ENCODE assay signal across 1 cellular context in the genomic region with DNA sequence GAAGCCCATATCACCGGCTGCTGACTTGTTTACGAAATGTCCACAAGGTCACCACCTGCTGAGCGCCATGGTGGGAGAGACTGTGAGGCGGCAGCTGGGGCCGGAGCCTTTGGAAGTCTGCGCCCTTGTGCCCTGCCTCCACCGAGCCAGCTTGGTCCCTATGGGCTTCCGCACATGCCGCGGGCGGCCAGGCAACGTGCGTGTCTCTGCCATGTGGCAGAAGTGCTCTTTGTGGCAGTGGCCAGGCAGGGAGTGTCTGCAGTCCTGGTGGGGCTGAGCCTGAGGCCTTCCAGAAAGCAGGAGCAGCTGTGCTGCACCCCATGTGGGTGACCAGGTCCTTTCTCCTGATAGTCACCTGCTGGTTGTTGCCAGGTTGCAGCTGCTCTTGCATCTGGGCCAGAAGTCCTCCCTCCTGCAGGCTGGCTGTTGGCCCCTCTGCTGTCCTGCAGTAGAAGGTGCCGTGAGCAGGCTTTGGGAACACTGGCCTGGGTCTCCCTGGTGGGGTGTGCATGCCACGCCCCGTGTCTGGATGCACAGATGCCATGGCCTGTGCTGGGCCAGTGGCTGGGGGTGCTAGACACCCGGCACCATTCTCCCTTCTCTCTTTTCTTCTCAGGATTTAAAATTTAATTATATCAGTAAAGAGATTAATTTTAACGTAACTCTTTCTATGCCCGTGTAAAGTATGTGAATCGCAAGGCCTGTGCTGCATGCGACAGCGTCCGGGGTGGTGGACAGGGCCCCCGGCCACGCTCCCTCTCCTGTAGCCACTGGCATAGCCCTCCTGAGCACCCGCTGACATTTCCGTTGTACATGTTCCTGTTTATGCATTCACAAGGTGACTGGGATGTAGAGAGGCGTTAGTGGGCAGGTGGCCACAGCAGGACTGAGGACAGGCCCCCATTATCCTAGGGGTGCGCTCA.
A peak's percentile ranks its signal among the peaks of the same experiment; 100 is the strongest.
TF ChIP-seq lines count a peak whose summit lies in the region.

No MANE protein-coding gene starts in this region.

TF ChIP-seq in HepG2, 621 proteins besides CTCF, POLR2A, EP300 and RAD21:
- TF ChIP-seq, protein P1, sequence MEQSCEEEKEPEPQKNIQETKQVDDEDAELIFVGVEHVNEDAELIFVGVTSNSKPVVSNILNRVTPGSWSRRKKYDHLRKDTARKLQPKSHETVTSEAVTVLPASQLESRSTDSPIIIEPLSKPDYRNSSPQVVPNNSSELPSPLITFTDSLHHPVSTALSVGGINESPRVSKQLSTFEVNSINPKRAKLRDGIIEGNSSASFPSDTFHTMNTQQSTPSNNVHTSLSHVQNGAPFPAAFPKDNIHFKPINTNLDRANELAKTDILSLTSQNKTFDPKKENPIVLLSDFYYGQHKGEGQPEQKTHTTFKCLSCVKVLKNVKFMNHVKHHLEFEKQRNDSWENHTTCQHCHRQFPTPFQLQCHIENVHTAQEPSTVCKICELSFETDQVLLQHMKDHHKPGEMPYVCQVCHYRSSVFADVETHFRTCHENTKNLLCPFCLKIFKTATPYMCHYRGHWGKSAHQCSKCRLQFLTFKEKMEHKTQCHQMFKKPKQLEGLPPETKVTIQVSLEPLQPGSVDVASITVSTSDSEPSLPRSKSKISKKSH (CRISPR knock-in tag; IDR thresholded peaks at IDR 0.05; ENCODE audit: borderline replicate concordance), result peak; percentile 58; the same call in 1 of the 2 replicates
- peak; percentile 50; the same call in 1 of the 2 replicates for TF ChIP-seq ZBTB38 (CRISPR knock-in tag; IDR thresholded peaks at IDR 0.05)
- TF ChIP-seq AGO2 (optimal IDR thresholded peaks at IDR 0.05; ENCODE audit: low read depth, low read length), result peak; percentile 20
- TF ChIP-seq, protein P2, sequence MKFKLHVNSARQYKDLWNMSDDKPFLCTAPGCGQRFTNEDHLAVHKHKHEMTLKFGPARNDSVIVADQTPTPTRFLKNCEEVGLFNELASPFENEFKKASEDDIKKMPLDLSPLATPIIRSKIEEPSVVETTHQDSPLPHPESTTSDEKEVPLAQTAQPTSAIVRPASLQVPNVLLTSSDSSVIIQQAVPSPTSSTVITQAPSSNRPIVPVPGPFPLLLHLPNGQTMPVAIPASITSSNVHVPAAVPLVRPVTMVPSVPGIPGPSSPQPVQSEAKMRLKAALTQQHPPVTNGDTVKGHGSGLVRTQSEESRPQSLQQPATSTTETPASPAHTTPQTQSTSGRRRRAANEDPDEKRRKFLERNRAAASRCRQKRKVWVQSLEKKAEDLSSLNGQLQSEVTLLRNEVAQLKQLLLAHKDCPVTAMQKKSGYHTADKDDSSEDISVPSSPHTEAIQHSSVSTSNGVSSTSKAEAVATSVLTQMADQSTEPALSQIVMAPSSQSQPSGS (CRISPR knock-in tag; IDR thresholded peaks at IDR 0.05), result no peak
- TF ChIP-seq ZNF790 (CRISPR knock-in tag; IDR thresholded peaks at IDR 0.05; ENCODE audit: borderline replicate concordance), result no peak
- TF ChIP-seq, protein P3, sequence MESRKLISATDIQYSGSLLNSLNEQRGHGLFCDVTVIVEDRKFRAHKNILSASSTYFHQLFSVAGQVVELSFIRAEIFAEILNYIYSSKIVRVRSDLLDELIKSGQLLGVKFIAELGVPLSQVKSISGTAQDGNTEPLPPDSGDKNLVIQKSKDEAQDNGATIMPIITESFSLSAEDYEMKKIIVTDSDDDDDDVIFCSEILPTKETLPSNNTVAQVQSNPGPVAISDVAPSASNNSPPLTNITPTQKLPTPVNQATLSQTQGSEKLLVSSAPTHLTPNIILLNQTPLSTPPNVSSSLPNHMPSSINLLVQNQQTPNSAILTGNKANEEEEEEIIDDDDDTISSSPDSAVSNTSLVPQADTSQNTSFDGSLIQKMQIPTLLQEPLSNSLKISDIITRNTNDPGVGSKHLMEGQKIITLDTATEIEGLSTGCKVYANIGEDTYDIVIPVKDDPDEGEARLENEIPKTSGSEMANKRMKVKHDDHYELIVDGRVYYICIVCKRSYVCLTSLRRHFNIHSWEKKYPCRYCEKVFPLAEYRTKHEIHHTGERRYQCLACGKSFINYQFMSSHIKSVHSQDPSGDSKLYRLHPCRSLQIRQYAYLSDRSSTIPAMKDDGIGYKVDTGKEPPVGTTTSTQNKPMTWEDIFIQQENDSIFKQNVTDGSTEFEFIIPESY (CRISPR knock-in tag; IDR thresholded peaks at IDR 0.05), result peak; percentile 89
- TF ChIP-seq, protein P4, sequence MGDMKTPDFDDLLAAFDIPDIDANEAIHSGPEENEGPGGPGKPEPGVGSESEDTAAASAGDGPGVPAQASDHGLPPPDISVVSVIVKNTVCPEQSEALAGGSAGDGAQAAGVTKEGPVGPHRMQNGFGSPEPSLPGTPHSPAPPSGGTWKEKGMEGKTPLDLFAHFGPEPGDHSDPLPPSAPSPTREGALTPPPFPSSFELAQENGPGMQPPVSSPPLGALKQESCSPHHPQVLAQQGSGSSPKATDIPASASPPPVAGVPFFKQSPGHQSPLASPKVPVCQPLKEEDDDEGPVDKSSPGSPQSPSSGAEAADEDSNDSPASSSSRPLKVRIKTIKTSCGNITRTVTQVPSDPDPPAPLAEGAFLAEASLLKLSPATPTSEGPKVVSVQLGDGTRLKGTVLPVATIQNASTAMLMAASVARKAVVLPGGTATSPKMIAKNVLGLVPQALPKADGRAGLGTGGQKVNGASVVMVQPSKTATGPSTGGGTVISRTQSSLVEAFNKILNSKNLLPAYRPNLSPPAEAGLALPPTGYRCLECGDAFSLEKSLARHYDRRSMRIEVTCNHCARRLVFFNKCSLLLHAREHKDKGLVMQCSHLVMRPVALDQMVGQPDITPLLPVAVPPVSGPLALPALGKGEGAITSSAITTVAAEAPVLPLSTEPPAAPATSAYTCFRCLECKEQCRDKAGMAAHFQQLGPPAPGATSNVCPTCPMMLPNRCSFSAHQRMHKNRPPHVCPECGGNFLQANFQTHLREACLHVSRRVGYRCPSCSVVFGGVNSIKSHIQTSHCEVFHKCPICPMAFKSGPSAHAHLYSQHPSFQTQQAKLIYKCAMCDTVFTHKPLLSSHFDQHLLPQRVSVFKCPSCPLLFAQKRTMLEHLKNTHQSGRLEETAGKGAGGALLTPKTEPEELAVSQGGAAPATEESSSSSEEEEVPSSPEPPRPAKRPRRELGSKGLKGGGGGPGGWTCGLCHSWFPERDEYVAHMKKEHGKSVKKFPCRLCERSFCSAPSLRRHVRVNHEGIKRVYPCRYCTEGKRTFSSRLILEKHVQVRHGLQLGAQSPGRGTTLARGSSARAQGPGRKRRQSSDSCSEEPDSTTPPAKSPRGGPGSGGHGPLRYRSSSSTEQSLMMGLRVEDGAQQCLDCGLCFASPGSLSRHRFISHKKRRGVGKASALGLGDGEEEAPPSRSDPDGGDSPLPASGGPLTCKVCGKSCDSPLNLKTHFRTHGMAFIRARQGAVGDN (CRISPR knock-in tag; IDR thresholded peaks at IDR 0.05), result peak; percentile 55
- TF ChIP-seq GPN1 (CRISPR knock-in tag; IDR thresholded peaks at IDR 0.05; ENCODE audit: borderline replicate concordance), result no peak
- no peak for TF ChIP-seq ZNF337 (CRISPR knock-in tag; IDR thresholded peaks at IDR 0.05; ENCODE audit: borderline replicate concordance, low read depth)
- TF ChIP-seq HHEX (CRISPR knock-in tag; IDR thresholded peaks at IDR 0.05), result no peak
- TF ChIP-seq, protein P5, sequence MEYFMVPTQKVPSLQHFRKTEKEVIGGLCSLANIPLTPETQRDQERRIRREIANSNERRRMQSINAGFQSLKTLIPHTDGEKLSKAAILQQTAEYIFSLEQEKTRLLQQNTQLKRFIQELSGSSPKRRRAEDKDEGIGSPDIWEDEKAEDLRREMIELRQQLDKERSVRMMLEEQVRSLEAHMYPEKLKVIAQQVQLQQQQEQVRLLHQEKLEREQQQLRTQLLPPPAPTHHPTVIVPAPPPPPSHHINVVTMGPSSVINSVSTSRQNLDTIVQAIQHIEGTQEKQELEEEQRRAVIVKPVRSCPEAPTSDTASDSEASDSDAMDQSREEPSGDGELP (IDR thresholded peaks at IDR 0.05; ENCODE audit: borderline replicate concordance, low read depth), result 0 out of 2 replicates have a peak, but pooled peaks have one; percentile 18
- no peak for TF ChIP-seq FOXA1 (IDR thresholded peaks at IDR 0.05)
- 0 out of 2 replicates have a peak, but pooled peaks have one; percentile 33 for TF ChIP-seq FOXA1 (CRISPR knock-in tag; IDR thresholded peaks at IDR 0.05)
- TF ChIP-seq PTBP1 (IDR thresholded peaks at IDR 0.05; ENCODE audit: low read depth, low read length, poor library complexity, severe bottlenecking), result no peak
- no peak for TF ChIP-seq CHD4 (IDR thresholded peaks at IDR 0.05; ENCODE audit: borderline replicate concordance, low read length)
- TF ChIP-seq, protein P6, sequence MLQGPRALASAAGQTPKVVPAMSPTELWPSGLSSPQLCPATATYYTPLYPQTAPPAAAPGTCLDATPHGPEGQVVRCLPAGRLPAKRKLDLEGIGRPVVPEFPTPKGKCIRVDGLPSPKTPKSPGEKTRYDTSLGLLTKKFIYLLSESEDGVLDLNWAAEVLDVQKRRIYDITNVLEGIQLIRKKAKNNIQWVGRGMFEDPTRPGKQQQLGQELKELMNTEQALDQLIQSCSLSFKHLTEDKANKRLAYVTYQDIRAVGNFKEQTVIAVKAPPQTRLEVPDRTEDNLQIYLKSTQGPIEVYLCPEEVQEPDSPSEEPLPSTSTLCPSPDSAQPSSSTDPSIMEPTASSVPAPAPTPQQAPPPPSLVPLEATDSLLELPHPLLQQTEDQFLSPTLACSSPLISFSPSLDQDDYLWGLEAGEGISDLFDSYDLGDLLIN (CRISPR knock-in tag; IDR thresholded peaks at IDR 0.05; ENCODE audit: borderline replicate concordance), result no peak
- TF ChIP-seq KDM5A (IDR thresholded peaks at IDR 0.05; ENCODE audit: borderline replicate concordance, low read length), result no peak
